Comparison of ENCODE assay signal across 1 cellular context in the genomic region with DNA sequence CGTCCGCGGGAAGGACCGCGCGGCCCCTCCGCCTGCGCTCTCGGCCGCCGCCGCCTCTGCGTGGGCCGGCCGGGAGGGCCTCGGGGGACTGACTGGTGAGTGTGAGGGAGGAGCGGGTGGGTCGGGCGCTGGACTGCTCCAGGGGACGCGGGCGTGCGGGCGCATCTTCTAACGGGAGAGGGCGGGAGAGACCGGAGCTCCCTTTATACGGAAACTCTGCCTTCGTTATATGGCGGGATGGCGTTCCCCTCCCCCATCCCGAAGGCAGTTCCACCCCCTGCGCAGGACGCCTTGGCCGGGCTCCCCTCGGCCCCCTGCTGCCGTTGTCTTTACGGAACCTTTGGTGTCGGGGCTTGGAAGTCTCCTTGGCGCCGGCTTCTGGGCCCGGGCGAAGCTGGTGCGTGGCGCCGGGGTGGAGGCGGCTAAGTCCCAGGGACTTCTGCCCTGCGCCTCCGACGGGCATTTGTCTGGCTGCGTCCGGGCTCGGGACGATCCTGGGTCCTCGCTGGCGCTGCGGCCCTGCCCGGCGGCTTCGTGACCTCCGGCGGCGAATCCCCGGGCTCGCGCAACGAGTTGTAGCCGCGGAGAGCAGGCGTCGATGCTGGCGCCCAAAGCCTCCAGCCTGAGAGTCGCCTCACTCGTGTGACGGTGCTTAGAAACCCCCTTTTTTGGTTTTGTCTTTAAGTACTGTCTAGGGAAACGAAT.
TF ChIP-seq lines count a peak whose summit lies in the region.

No MANE protein-coding gene starts in this region.

TF ChIP-seq in HepG2, 621 proteins besides CTCF, POLR2A, EP300 and RAD21 (continued from another document and continues in another):
- TF ChIP-seq, protein P1, sequence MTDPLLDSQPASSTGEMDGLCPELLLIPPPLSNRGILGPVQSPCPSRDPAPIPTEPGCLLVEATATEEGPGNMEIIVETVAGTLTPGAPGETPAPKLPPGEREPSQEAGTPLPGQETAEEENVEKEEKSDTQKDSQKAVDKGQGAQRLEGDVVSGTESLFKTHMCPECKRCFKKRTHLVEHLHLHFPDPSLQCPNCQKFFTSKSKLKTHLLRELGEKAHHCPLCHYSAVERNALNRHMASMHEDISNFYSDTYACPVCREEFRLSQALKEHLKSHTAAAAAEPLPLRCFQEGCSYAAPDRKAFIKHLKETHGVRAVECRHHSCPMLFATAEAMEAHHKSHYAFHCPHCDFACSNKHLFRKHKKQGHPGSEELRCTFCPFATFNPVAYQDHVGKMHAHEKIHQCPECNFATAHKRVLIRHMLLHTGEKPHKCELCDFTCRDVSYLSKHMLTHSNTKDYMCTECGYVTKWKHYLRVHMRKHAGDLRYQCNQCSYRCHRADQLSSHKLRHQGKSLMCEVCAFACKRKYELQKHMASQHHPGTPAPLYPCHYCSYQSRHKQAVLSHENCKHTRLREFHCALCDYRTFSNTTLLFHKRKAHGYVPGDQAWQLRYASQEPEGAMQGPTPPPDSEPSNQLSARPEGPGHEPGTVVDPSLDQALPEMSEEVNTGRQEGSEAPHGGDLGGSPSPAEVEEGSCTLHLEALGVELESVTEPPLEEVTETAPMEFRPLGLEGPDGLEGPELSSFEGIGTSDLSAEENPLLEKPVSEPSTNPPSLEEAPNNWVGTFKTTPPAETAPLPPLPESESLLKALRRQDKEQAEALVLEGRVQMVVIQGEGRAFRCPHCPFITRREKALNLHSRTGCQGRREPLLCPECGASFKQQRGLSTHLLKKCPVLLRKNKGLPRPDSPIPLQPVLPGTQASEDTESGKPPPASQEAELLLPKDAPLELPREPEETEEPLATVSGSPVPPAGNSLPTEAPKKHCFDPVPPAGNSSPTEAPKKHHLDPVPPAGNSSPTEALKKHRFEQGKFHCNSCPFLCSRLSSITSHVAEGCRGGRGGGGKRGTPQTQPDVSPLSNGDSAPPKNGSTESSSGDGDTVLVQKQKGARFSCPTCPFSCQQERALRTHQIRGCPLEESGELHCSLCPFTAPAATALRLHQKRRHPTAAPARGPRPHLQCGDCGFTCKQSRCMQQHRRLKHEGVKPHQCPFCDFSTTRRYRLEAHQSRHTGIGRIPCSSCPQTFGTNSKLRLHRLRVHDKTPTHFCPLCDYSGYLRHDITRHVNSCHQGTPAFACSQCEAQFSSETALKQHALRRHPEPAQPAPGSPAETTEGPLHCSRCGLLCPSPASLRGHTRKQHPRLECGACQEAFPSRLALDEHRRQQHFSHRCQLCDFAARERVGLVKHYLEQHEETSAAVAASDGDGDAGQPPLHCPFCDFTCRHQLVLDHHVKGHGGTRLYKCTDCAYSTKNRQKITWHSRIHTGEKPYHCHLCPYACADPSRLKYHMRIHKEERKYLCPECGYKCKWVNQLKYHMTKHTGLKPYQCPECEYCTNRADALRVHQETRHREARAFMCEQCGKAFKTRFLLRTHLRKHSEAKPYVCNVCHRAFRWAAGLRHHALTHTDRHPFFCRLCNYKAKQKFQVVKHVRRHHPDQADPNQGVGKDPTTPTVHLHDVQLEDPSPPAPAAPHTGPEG (CRISPR knock-in tag; IDR thresholded peaks at IDR 0.05) = peak; percentile 88
- TF ChIP-seq NAIF1 (CRISPR knock-in tag; IDR thresholded peaks at IDR 0.05; ENCODE audit: borderline replicate concordance) (no peak), ZNF260 (CRISPR knock-in tag; IDR thresholded peaks at IDR 0.05; ENCODE audit: borderline replicate concordance, low read depth) (no peak), EZH2 (conservative IDR thresholded peaks at IDR 0.05; ENCODE audit: low read depth, low read length) (no peak), ZNF317 (CRISPR knock-in tag; IDR thresholded peaks at IDR 0.05) (0 out of 2 replicates have a peak, but pooled peaks have one; percentile 27), XRCC5 (optimal IDR thresholded peaks at IDR 0.05; ENCODE audit: low read length) (peak; percentile 44), SNAI1 (CRISPR knock-in tag; IDR thresholded peaks at IDR 0.05; ENCODE audit: borderline replicate concordance) (no peak), NCOA2 (CRISPR knock-in tag; IDR thresholded peaks at IDR 0.05) (no peak), GABPB1 (CRISPR knock-in tag; IDR thresholded peaks at IDR 0.05) (peak; percentile 68; the same call in 1 of the 2 replicates), ZSCAN20 (CRISPR knock-in tag; IDR thresholded peaks at IDR 0.05; ENCODE audit: borderline replicate concordance) (peak; percentile 87; the same call in 1 of the 2 replicates), ZNF7 (CRISPR knock-in tag; IDR thresholded peaks at IDR 0.05) (no peak), HDAC2 (CRISPR knock-in tag; IDR thresholded peaks at IDR 0.05) (no peak), SAFB2 (CRISPR knock-in tag; IDR thresholded peaks at IDR 0.05; ENCODE audit: borderline replicate concordance, low read depth) (no peak), ZNF614 (CRISPR knock-in tag; IDR thresholded peaks at IDR 0.05; ENCODE audit: borderline replicate concordance) (0 out of 2 replicates have a peak, but pooled peaks have one; percentile 28), ZNF264 (CRISPR knock-in tag; IDR thresholded peaks at IDR 0.05) (0 out of 2 replicates have a peak, but pooled peaks have one; percentile 48), ZFY (CRISPR knock-in tag; IDR thresholded peaks at IDR 0.05) (peak; percentile 66), ARNT2 (CRISPR knock-in tag; IDR thresholded peaks at IDR 0.05; ENCODE audit: low read depth) (peak; percentile 53; the same call in 1 of the 2 replicates), BCL6 (CRISPR knock-in tag; IDR thresholded peaks at IDR 0.05) (peak; percentile 10; the same call in 1 of the 2 replicates), ZNF572 (CRISPR knock-in tag; IDR thresholded peaks at IDR 0.05) (0 out of 2 replicates have a peak, but pooled peaks have one; percentile 56), ZNF430 (CRISPR knock-in tag; IDR thresholded peaks at IDR 0.05) (peak; percentile 27; the same call in 1 of the 2 replicates), ZNF350 (CRISPR knock-in tag; IDR thresholded peaks at IDR 0.05; ENCODE audit: borderline replicate concordance, low read depth) (0 out of 2 replicates have a peak, but pooled peaks have one; percentile 40), PHF5A (CRISPR knock-in tag; IDR thresholded peaks at IDR 0.05; ENCODE audit: low read depth, unreplicated experiment) (no peak), NFE2L1 (CRISPR knock-in tag; IDR thresholded peaks at IDR 0.05; ENCODE audit: borderline replicate concordance) (no peak), KDM2A (CRISPR knock-in tag; IDR thresholded peaks at IDR 0.05; ENCODE audit: borderline replicate concordance, low read depth) (peak; percentile 68; the same call in 1 of the 2 replicates), ZNF605 (CRISPR knock-in tag; IDR thresholded peaks at IDR 0.05) (0 out of 2 replicates have a peak, but pooled peaks have one; percentile 49), MXD4 (CRISPR knock-in tag; IDR thresholded peaks at IDR 0.05) (peak; percentile 48; the same call in 1 of the 2 replicates), CENPT (CRISPR knock-in tag; IDR thresholded peaks at IDR 0.05; ENCODE audit: low read depth) (no peak)
- TF ChIP-seq, protein P2, sequence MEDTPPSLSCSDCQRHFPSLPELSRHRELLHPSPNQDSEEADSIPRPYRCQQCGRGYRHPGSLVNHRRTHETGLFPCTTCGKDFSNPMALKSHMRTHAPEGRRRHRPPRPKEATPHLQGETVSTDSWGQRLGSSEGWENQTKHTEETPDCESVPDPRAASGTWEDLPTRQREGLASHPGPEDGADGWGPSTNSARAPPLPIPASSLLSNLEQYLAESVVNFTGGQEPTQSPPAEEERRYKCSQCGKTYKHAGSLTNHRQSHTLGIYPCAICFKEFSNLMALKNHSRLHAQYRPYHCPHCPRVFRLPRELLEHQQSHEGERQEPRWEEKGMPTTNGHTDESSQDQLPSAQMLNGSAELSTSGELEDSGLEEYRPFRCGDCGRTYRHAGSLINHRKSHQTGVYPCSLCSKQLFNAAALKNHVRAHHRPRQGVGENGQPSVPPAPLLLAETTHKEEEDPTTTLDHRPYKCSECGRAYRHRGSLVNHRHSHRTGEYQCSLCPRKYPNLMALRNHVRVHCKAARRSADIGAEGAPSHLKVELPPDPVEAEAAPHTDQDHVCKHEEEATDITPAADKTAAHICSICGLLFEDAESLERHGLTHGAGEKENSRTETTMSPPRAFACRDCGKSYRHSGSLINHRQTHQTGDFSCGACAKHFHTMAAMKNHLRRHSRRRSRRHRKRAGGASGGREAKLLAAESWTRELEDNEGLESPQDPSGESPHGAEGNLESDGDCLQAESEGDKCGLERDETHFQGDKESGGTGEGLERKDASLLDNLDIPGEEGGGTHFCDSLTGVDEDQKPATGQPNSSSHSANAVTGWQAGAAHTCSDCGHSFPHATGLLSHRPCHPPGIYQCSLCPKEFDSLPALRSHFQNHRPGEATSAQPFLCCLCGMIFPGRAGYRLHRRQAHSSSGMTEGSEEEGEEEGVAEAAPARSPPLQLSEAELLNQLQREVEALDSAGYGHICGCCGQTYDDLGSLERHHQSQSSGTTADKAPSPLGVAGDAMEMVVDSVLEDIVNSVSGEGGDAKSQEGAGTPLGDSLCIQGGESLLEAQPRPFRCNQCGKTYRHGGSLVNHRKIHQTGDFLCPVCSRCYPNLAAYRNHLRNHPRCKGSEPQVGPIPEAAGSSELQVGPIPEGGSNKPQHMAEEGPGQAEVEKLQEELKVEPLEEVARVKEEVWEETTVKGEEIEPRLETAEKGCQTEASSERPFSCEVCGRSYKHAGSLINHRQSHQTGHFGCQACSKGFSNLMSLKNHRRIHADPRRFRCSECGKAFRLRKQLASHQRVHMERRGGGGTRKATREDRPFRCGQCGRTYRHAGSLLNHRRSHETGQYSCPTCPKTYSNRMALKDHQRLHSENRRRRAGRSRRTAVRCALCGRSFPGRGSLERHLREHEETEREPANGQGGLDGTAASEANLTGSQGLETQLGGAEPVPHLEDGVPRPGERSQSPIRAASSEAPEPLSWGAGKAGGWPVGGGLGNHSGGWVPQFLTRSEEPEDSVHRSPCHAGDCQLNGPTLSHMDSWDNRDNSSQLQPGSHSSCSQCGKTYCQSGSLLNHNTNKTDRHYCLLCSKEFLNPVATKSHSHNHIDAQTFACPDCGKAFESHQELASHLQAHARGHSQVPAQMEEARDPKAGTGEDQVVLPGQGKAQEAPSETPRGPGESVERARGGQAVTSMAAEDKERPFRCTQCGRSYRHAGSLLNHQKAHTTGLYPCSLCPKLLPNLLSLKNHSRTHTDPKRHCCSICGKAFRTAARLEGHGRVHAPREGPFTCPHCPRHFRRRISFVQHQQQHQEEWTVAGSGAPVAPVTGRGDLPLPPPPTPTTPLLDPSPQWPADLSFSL (CRISPR knock-in tag; IDR thresholded peaks at IDR 0.05) = 0 out of 2 replicates have a peak, but pooled peaks have one; percentile 38
- TF ChIP-seq, protein P3, sequence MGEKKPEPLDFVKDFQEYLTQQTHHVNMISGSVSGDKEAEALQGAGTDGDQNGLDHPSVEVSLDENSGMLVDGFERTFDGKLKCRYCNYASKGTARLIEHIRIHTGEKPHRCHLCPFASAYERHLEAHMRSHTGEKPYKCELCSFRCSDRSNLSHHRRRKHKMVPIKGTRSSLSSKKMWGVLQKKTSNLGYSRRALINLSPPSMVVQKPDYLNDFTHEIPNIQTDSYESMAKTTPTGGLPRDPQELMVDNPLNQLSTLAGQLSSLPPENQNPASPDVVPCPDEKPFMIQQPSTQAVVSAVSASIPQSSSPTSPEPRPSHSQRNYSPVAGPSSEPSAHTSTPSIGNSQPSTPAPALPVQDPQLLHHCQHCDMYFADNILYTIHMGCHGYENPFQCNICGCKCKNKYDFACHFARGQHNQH (CRISPR knock-in tag; IDR thresholded peaks at IDR 0.05) = no peak
- TF ChIP-seq, protein P4, sequence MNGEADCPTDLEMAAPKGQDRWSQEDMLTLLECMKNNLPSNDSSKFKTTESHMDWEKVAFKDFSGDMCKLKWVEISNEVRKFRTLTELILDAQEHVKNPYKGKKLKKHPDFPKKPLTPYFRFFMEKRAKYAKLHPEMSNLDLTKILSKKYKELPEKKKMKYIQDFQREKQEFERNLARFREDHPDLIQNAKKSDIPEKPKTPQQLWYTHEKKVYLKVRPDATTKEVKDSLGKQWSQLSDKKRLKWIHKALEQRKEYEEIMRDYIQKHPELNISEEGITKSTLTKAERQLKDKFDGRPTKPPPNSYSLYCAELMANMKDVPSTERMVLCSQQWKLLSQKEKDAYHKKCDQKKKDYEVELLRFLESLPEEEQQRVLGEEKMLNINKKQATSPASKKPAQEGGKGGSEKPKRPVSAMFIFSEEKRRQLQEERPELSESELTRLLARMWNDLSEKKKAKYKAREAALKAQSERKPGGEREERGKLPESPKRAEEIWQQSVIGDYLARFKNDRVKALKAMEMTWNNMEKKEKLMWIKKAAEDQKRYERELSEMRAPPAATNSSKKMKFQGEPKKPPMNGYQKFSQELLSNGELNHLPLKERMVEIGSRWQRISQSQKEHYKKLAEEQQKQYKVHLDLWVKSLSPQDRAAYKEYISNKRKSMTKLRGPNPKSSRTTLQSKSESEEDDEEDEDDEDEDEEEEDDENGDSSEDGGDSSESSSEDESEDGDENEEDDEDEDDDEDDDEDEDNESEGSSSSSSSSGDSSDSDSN (CRISPR knock-in tag; IDR thresholded peaks at IDR 0.05) = peak; percentile 100
- TF ChIP-seq, protein P5, sequence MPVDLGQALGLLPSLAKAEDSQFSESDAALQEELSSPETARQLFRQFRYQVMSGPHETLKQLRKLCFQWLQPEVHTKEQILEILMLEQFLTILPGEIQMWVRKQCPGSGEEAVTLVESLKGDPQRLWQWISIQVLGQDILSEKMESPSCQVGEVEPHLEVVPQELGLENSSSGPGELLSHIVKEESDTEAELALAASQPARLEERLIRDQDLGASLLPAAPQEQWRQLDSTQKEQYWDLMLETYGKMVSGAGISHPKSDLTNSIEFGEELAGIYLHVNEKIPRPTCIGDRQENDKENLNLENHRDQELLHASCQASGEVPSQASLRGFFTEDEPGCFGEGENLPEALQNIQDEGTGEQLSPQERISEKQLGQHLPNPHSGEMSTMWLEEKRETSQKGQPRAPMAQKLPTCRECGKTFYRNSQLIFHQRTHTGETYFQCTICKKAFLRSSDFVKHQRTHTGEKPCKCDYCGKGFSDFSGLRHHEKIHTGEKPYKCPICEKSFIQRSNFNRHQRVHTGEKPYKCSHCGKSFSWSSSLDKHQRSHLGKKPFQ (CRISPR knock-in tag; IDR thresholded peaks at IDR 0.05; ENCODE audit: insufficient replicate concordance) = peak; percentile 49
- TF ChIP-seq, protein P6, sequence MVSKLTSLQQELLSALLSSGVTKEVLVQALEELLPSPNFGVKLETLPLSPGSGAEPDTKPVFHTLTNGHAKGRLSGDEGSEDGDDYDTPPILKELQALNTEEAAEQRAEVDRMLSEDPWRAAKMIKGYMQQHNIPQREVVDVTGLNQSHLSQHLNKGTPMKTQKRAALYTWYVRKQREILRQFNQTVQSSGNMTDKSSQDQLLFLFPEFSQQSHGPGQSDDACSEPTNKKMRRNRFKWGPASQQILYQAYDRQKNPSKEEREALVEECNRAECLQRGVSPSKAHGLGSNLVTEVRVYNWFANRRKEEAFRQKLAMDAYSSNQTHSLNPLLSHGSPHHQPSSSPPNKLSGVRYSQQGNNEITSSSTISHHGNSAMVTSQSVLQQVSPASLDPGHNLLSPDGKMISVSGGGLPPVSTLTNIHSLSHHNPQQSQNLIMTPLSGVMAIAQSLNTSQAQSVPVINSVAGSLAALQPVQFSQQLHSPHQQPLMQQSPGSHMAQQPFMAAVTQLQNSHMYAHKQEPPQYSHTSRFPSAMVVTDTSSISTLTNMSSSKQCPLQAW (CRISPR knock-in tag; IDR thresholded peaks at IDR 0.05) = peak; percentile 72; the same call in 1 of the 2 replicates
- TF ChIP-seq, protein P7, sequence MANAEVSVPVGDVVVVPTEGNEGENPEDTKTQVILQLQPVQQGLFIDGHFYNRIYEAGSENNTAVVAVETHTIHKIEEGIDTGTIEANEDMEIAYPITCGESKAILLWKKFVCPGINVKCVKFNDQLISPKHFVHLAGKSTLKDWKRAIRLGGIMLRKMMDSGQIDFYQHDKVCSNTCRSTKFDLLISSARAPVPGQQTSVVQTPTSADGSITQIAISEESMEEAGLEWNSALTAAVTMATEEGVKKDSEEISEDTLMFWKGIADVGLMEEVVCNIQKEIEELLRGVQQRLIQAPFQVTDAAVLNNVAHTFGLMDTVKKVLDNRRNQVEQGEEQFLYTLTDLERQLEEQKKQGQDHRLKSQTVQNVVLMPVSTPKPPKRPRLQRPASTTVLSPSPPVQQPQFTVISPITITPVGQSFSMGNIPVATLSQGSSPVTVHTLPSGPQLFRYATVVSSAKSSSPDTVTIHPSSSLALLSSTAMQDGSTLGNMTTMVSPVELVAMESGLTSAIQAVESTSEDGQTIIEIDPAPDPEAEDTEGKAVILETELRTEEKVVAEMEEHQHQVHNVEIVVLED (CRISPR knock-in tag; IDR thresholded peaks at IDR 0.05; ENCODE audit: borderline replicate concordance) = no peak
